ENCODE assay signal across 8 cellular contexts in the genomic region with DNA sequence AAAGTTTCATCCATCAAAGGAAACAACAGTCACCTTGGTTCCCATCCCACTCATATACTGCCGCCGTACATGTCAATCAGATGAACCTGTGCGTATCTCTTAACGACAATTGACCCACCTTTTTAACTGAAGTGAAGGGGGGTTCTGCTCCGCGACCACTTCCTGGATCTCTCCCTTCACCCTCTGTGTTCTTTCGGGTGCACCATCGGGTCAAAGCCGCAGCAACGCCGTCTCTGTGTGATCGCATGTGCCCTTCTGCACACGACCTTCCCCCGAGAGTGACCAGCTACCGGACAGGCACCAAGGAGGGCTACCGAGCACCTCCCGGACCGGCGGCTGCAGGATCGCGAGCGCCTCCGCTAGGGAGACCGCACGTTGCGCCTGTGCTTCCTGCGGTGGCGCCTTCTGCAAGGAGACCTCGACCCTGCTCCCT. TPM values are rescaled to one million over a fixed set of nuclear protein-coding genes. Genes with fewer than 3 reads are reported as not detected.
DNase-seq lines count a peak whose midpoint lies in the region; ATAC-seq, FAIRE-seq and TF ChIP-seq lines count a peak whose summit lies in the region.
"Not testable (repeated sequence)": the region's sequence is repeated elsewhere in the genome, so short reads cannot be mapped to it uniquely, and the experiment has no call there.

No MANE protein-coding gene starts in this region.

- peak; percentile 15 for ATAC-seq in HG02943 (IDR thresholded peaks at IDR 0.05; ENCODE audit: low read depth, unreplicated experiment)

- not testable (repeated sequence) for H3K27ac ChIP-seq in colonic mucosa; iPS-20b (ENCODE audit: low read length)

- FAIRE-seq in urothelium cell line (lab: Jason Lieb, UNC): peak; percentile 95

- H3K9ac ChIP-seq in colonic mucosa (ENCODE audit: low read depth in 2 of 2, low read length in 2 of 2) (peak overlapping the region; percentile 48 to 69), iPS-20b (ENCODE audit: low read depth, low read length) (peak overlapping the region; percentile 57; the same call in 1 of the 2 replicates)

- peak; percentile 2 for DNase-seq in NCI-H510A treated with DMSO at 0.1 percent for 48 hours (lab: John Stamatoyannopoulos, UW)
- peak; percentile 69 for DNase-seq in activated CD8-positive, alpha-beta memory T cell treated with anti-CD3 and anti-CD28 coated beads for 24 hours
- DNase-seq in colonic mucosa: peak; percentile 62
- peak; percentile 40 to 93 (median 60) for DNase-seq in posterior cingulate gyrus
- not testable (repeated sequence) for DNase-seq in urothelium cell line (ENCODE audit: low spot score)

- not testable (repeated sequence) for H3K36me3 ChIP-seq in colonic mucosa; iPS-20b (ENCODE audit: insufficient read depth, low read depth, low read length)

- intact Hi-C loops in colonic mucosa (cut with DNase I); posterior cingulate gyrus (cut with DNase I): not testable (repeated sequence)

- H3K4me3 ChIP-seq in colonic mucosa (peak overlapping the region; percentile 82), iPS-20b (ENCODE audit: low read length) (peak overlapping the region; percentile 78)

- peaks cover 13% of the 10 kb centered on the region for H3K4me1 ChIP-seq in colonic mucosa
- not testable (repeated sequence) for H3K4me1 ChIP-seq in iPS-20b (ENCODE audit: insufficient read depth, low read length)

- H3K27me3 ChIP-seq in colonic mucosa; iPS-20b (ENCODE audit: insufficient read depth, low read length): not testable (repeated sequence)

- H3K9me3 ChIP-seq in colonic mucosa; iPS-20b (ENCODE audit: insufficient read depth, low read depth, low read length): not testable (repeated sequence)

- TF ChIP-seq CTCF in GM12872 (IDR thresholded peaks at IDR 0.05; ENCODE audit: insufficient read depth, low read depth, low read length): 0 out of 3 replicates have a peak, but pooled peaks have one; percentile 15
- not testable (repeated sequence) for TF ChIP-seq CTCF in colonic mucosa (IDR thresholded peaks at IDR 0.05)

RNA-seq across cellular contexts. Expression of gene TMEM50A, which starts 1.2 kb away (rescaled TPM):
- total RNA-seq in colonic mucosa: 100 to 1,000 TPM; 113 to 126 TPM
